Comparison of ENCODE assay signal across 8 cellular contexts in the genomic region with DNA sequence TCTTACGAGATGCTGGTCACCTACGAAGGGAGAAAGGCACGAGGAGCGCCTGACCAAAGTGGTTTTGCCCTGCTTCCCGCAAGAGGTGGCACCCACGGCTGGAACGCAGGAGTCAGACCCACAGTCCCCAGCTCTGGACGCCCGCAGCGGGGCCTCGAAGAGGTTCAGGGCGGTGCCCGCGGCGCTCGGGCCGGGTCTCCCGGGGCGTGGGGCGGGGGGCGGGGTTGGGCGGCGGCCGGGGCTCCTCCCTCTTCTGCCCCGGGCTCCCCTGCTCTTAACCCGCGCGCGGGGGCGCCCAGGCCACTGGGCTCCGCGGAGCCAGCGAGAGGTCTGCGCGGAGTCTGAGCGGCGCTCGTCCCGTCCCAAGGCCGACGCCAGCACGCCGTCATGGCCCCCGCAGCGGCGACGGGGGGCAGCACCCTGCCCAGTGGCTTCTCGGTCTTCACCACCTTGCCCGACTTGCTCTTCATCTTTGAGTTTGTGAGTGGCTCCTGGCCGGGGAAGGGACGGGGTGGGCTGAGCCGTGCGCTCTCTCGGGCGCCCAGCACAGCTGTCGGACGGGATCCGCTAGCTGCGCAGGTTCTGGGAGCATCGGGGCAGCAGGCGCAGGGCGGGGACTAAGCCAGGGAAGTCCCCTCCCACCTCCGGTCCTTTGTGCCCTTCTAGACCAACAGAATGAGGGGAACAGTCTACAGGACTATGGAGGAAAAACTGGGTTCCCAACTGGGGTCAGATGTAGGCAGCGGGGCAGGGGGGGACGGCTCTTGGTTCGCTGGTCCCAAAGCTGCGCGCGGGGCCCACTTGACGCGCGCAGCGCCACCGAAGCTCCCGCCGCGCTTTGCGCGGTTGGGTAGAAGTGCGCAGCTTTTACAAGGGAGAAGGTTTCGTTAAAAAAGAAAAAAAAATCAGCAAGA.
DNase-seq lines count a peak whose midpoint lies in the region; ATAC-seq and TF ChIP-seq lines count a peak whose summit lies in the region.

A gene (plus strand): TSS at position 303 of the 914 bp plus-strand sequence. CDS start 85 bp downstream, at position 388.

- H3K27me3 ChIP-seq in iPS DF 6.9 (ENCODE audit: control insufficient read depth, insufficient read depth, low read length): peaks cover 16% of the 10 kb centered on the region

- H3K27ac ChIP-seq in iPS DF 6.9 (ENCODE audit: low read length) (no peak within 1 kb of the TSS), skin epidermis (peak within 1 kb of the TSS in 8 of 21 experiments; percentile 34 to 76 (median 66))

- H3K36me3 ChIP-seq in iPS DF 6.9 (ENCODE audit: control insufficient read depth, insufficient read depth, low read length): no peaks in the 10 kb centered on the region

- H3K4me3 ChIP-seq in GM12865 (ENCODE audit: low read depth, low read length) (peak within 1 kb of the TSS; percentile 47), iPS DF 6.9 (ENCODE audit: low read length) (peak within 1 kb of the TSS; percentile 16; the same call in 1 of the 2 replicates), skin epidermis (peak within 1 kb of the TSS; percentile 16 to 37 (median 28))

- H3K4me1 ChIP-seq in iPS DF 6.9 (ENCODE audit: control insufficient read depth, insufficient read depth, low read length): no peaks in the 10 kb centered on the region

- DNase-seq in GM12865 (ENCODE audit: low read depth) (peak; percentile 47), NCI-H2171 treated with DMSO at 0.1 percent for 48 hours (lab: John Stamatoyannopoulos, UW) (peak; percentile 58), iPS DF 6.9 (ENCODE audit: low read depth, low spot score) (peak; percentile 22), NCI-H2196 (lab: John Stamatoyannopoulos, UW; ENCODE audit: unreplicated experiment) (no peak), AML-193 (lab: John Stamatoyannopoulos, UW) (no peak)
- peak; percentile 87 for DNase-seq in activated effector memory CD4-positive, alpha-beta T cell treated with anti-CD3 and anti-CD28 coated beads, Interleukin-2, amount 50 U/mL, for 16 hours

- no CpG with 5 or more reads among the region's 81 CpGs for WGBS in iPS DF 6.9 (ENCODE audit: insufficient coverage, insufficient read length)

- ATAC-seq in GM21360 (IDR thresholded peaks at IDR 0.05; ENCODE audit: unreplicated experiment): no peak

- no peaks in the 10 kb centered on the region for H3K9me3 ChIP-seq in iPS DF 6.9 (ENCODE audit: control insufficient read depth, insufficient read depth, low read length)

- no peak for TF ChIP-seq CTCF in GM12865 (IDR thresholded peaks at IDR 0.05; ENCODE audit: insufficient read depth, low read depth, low read length, missing control alignments)

Comparison
In these comparisons a context has a peak if more than half of its experiments do, and no peak if none do; other contexts are left out.
1. DNase-seq: peak in GM12865 (single experiment), NCI-H2171 treated with DMSO at 0.1 percent for 48 hours (single experiment), activated effector memory CD4-positive, alpha-beta T cell treated with anti-CD3 and anti-CD28 coated beads, Interleukin-2, amount 50 U/mL, for 16 hours (single experiment) and iPS DF 6.9 (single experiment); none in NCI-H2196 (single experiment) and AML-193 (0 of 2).
2. Peak in every context shown above with its lines, with median percentiles within 50 percentile points of each other: H3K4me3 ChIP-seq.